Comparison of ENCODE assay signal across 8 cellular contexts in the genomic region with DNA sequence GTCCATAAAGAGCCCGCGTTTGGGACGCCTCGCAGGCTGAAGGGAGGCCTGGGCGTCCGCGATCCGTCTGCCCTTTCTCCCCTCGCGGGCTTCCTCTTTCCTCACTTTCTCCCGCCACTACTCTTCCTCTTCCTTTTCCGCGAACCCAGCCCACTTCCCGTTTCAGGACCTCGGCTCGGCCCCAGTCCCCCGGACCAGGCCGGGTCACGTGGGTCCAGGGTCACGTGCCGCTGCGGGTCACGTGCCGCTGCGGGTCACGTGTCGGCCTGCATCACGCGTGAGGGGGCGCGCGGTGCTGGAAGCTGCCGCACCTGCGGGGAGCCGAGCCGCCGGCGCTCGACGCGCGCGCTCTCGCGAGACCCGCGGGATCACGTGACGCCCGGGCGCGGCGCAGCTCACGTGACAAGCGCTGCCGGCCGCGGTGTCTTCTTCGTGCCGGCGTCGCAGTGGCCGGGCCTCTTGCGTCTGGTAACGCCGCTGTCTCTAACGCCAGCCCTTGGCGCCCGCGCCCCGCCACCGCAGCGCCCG. TPM values are rescaled to one million over a fixed set of nuclear protein-coding genes. Genes with fewer than 3 reads are reported as not detected.
A peak's percentile ranks its signal among the peaks of the same experiment; 100 is the strongest.
DNase-seq lines count a peak whose midpoint lies in the region; ATAC-seq and TF ChIP-seq lines count a peak whose summit lies in the region.

A gene with protein sequence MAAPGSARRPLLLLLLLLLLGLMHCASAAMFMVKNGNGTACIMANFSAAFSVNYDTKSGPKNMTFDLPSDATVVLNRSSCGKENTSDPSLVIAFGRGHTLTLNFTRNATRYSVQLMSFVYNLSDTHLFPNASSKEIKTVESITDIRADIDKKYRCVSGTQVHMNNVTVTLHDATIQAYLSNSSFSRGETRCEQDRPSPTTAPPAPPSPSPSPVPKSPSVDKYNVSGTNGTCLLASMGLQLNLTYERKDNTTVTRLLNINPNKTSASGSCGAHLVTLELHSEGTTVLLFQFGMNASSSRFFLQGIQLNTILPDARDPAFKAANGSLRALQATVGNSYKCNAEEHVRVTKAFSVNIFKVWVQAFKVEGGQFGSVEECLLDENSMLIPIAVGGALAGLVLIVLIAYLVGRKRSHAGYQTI (plus strand): TSS at position 398 of the 528 bp plus-strand sequence. CDS start 196 bp downstream, outside the sequence.

- H3K9ac ChIP-seq in SK-N-MC (ENCODE audit: insufficient read length): peak within 1 kb of the TSS; percentile 95

- ATAC-seq in HG02571 (IDR thresholded peaks at IDR 0.05; ENCODE audit: unreplicated experiment) (peak; percentile 70), gastroesophageal sphincter (peak; percentile 93)

- H3K4me3 ChIP-seq in GM06990 (replicated peaks; ENCODE audit: low read depth, low read length): peak within 1 kb of the TSS; percentile 74
- H3K4me3 ChIP-seq in SK-N-MC: peak within 1 kb of the TSS; percentile 97
- H3K4me3 ChIP-seq in gastroesophageal sphincter: peak within 1 kb of the TSS; percentile 81 to 95
- peak within 1 kb of the TSS; percentile 78 to 80 for H3K4me3 ChIP-seq in neutrophil (ENCODE audit: low read depth in 1 of 2, low read length in 1 of 2)

- TF ChIP-seq POLR2A in gastroesophageal sphincter (IDR thresholded peaks at IDR 0.05): peak; percentile 86 to 90

- H3K4me1 ChIP-seq in gastroesophageal sphincter: peaks cover 0 to 54% (median 17%) of the 10 kb centered on the region in 3 donors
- H3K4me1 ChIP-seq in neutrophil (ENCODE audit: control insufficient read depth in 1 of 2, insufficient read depth in 1 of 2, low read depth in 1 of 2, low read length in 1 of 2): peaks cover 33% of the 10 kb centered on the region in 2 experiments

- DNase-seq in GM06990 (ENCODE audit: extremely low read depth, insufficient read length) (peak; percentile 100), NCI-H1048 (lab: John Stamatoyannopoulos, UW) (peak; percentile 80), SK-N-MC (ENCODE audit: low read depth, low spot score) (peak; percentile 44)
- peak; percentile 97 for DNase-seq in activated naive CD4-positive, alpha-beta T cell treated with anti-CD3 and anti-CD28 coated beads, Interleukin-2, amount 10 ng/mL, durations not matched to agents 7 days and 5 days

- H3K36me3 ChIP-seq in GM06990 (ENCODE audit: control insufficient read depth, insufficient read depth, low read length): no peaks in the 10 kb centered on the region
- H3K36me3 ChIP-seq in SK-N-MC (ENCODE audit: insufficient read depth, low read length): no peaks in the 10 kb centered on the region
- H3K36me3 ChIP-seq in gastroesophageal sphincter: no peaks in the 10 kb centered on the region
- no peaks in the 10 kb centered on the region for H3K36me3 ChIP-seq in neutrophil

- H3K27me3 Mint-ChIP-seq in activated naive CD4-positive, alpha-beta T cell treated with anti-CD3 and anti-CD28 coated beads, Interleukin-2, amount 10 ng/mL, durations not matched to agents 7 days and 5 days: peaks cover 37% of the 10 kb centered on the region

- H3K9me3 Mint-ChIP-seq in activated naive CD4-positive, alpha-beta T cell treated with anti-CD3 and anti-CD28 coated beads, Interleukin-2, amount 10 ng/mL, durations not matched to agents 7 days and 5 days: peaks cover 4% of the 10 kb centered on the region

- H3K27ac Mint-ChIP-seq in activated naive CD4-positive, alpha-beta T cell treated with anti-CD3 and anti-CD28 coated beads, Interleukin-2, amount 10 ng/mL, durations not matched to agents 7 days and 5 days: peak within 1 kb of the TSS; percentile 98

- WGBS in gastroesophageal sphincter (ENCODE audit: low coverage in 1 of 2), 2 donors: 0 to 1% methylated on average over 5 to 16 of the region's 74 CpGs

- TF ChIP-seq EP300 in gastroesophageal sphincter (IDR thresholded peaks at IDR 0.05): no peak

- peaks cover 9% of the 10 kb centered on the region for H3K36me3 Mint-ChIP-seq in activated naive CD4-positive, alpha-beta T cell treated with anti-CD3 and anti-CD28 coated beads, Interleukin-2, amount 10 ng/mL, durations not matched to agents 7 days and 5 days

- H3K27ac ChIP-seq in SK-N-MC (peak within 1 kb of the TSS; percentile 91), gastroesophageal sphincter (peak within 1 kb of the TSS; percentile 70 to 93 (median 90)), neutrophil (peak within 1 kb of the TSS; percentile 93)

- CTCF ChIA-PET in activated naive CD4-positive, alpha-beta T cell treated with anti-CD3 and anti-CD28 coated beads, Interleukin-2, amount 10 ng/mL, durations not matched to agents 7 days and 5 days (lab: Charles Lee): interaction anchor here (1.2 kb wide), 1 partner anchor 193 kb away, joined by 3 read pairs; no protein-coding TSS in a partner anchor

- TF ChIP-seq CTCF in GM06990 (IDR thresholded peaks at IDR 0.05; ENCODE audit: insufficient read depth, low read length, poor library complexity, severe bottlenecking) (no peak), gastroesophageal sphincter (IDR thresholded peaks at IDR 0.05) (peak in 2 of 4 experiments; percentile 26 to 41), neutrophil (IDR thresholded peaks at IDR 0.05) (peak; percentile 45), subcutaneous adipose tissue (IDR thresholded peaks at IDR 0.05; ENCODE audit: low read depth) (no peak)

- H3K27me3 ChIP-seq in GM06990 (replicated peaks; ENCODE audit: control insufficient read depth, insufficient read depth, low read length) (no peaks in the 10 kb centered on the region), gastroesophageal sphincter (no peaks in the 10 kb centered on the region), neutrophil (peaks cover 22% of the 10 kb centered on the region)

- H3K4me1 Mint-ChIP-seq in activated naive CD4-positive, alpha-beta T cell treated with anti-CD3 and anti-CD28 coated beads, Interleukin-2, amount 10 ng/mL, durations not matched to agents 7 days and 5 days: peaks cover 35% of the 10 kb centered on the region

- H3K9me3 ChIP-seq in SK-N-MC (ENCODE audit: low read depth, low read length): no peaks in the 10 kb centered on the region
- no peaks in the 10 kb centered on the region for H3K9me3 ChIP-seq in gastroesophageal sphincter
- H3K9me3 ChIP-seq in neutrophil: no peaks in the 10 kb centered on the region

- peak within 1 kb of the TSS; percentile 85 for H3K4me3 Mint-ChIP-seq in activated naive CD4-positive, alpha-beta T cell treated with anti-CD3 and anti-CD28 coated beads, Interleukin-2, amount 10 ng/mL, durations not matched to agents 7 days and 5 days

RNA-seq across cellular contexts. Expression of the gene that starts here (rescaled TPM):
- 100 to 1,000 TPM in 3 of 4 donors, 10 to 100 TPM in 1; 97.9 to 151 (median 128) TPM for total RNA-seq in gastroesophageal sphincter
- 100 to 1,000 TPM; 106 to 178 (median 125) TPM for total RNA-seq in subcutaneous adipose tissue

Comparison
In these comparisons a context has a peak if more than half of its experiments do, and no peak if none do; other contexts are left out.
1. Peak in every context shown above with its lines: DNase-seq, ATAC-seq, H3K4me3 ChIP-seq and H3K27ac ChIP-seq.
2. DNase-seq: peak in every context shown above with its lines; median percentile 100 in GM06990; 97 in activated naive CD4-positive, alpha-beta T cell treated with anti-CD3 and anti-CD28 coated beads, Interleukin-2, amount 10 ng/mL, durations not matched to agents 7 days and 5 days; 80 in NCI-H1048; 44 in SK-N-MC.